12 cellular contexts compared by ENCODE assay signal in genomic region chr19:40006273-40006691, GRCh38. TPM values are rescaled to one million over a fixed set of nuclear protein-coding genes. Genes with fewer than 3 reads are reported as not detected.
DNase-seq lines count a peak whose midpoint lies in the region; ATAC-seq and TF ChIP-seq lines count a peak whose summit lies in the region.
"Had no signal": no experiment of that assay in that cellular context is flagged by ENCODE, and none has a peak within 500 bp of the region (broad histone marks: within the 10 kb centered on the region; RNA-seq: fewer than 3 reads in every experiment).

No MANE protein-coding gene starts in this region.

- no peaks in the 10 kb centered on the region for H3K4me1 Mint-ChIP-seq in CD4-positive, alpha-beta T cell (ENCODE audit: low read depth)

- ATAC-seq in CD4-positive, alpha-beta T cell (ENCODE audit: poor library complexity): no peak
- ATAC-seq in GM19467 (IDR thresholded peaks at IDR 0.05; ENCODE audit: unreplicated experiment): no peak
- ATAC-seq: mucosa of descending colon had no signal

- CTCF ChIA-PET in mammary epithelial cell (lab: Charles Lee; ENCODE audit: low non-redundant PET) (no interaction called here), OCI-LY7 (lab: Charles Lee; ENCODE audit: unreplicated experiment) (no interaction called here)
- CTCF ChIA-PET in CD4-positive, alpha-beta T cell (lab: Charles Lee): no interaction called here

- no peaks in the 10 kb centered on the region for H3K9me3 Mint-ChIP-seq in CD4-positive, alpha-beta T cell

- no peak for TF ChIP-seq CTCF in mammary epithelial cell (conservative IDR thresholded peaks at IDR 0.05 in 1 of 2, IDR thresholded peaks at IDR 0.05 in 1 of 2; ENCODE audit: extremely low read depth in 1 of 2, insufficient read depth in 1 of 2, low read depth in 1 of 2, low read length in 2 of 2)
- no peak for TF ChIP-seq CTCF in CD4-positive, alpha-beta T cell (IDR thresholded peaks at IDR 0.05)
- TF ChIP-seq CTCF in OCI-LY7 (conservative IDR thresholded peaks at IDR 0.05; ENCODE audit: low read length): no peak

- H3K27me3 ChIP-seq in mammary epithelial cell (ENCODE audit: insufficient read depth, low read length): no peaks in the 10 kb centered on the region
- H3K27me3 ChIP-seq in CD4-positive, alpha-beta T cell (ENCODE audit: control insufficient read depth, insufficient read depth, low read length): no peaks in the 10 kb centered on the region

- no peak overlapping the region for H3K4me3 ChIP-seq in mammary epithelial cell (replicated peaks in 1 of 3; ENCODE audit: insufficient read depth in 1 of 3, low read depth in 2 of 3, low read length in 3 of 3)
- no peak overlapping the region for H3K4me3 ChIP-seq in OCI-LY7 (ENCODE audit: low read depth, low read length, poor library complexity, severe bottlenecking)
- H3K4me3 ChIP-seq: mucosa of descending colon had no signal

- no peaks in the 10 kb centered on the region for H3K9me3 ChIP-seq in mammary epithelial cell (replicated peaks; ENCODE audit: insufficient read depth, low read length)
- peaks cover 7% of the 10 kb centered on the region for H3K9me3 ChIP-seq in CD4-positive, alpha-beta T cell (ENCODE audit: control insufficient read depth, low read length)
- peaks cover 5% of the 10 kb centered on the region; the same call in 1 of the 2 replicates for H3K9me3 ChIP-seq in OCI-LY7 (ENCODE audit: low read length)

- dilution Hi-C loops in mammary epithelial cell (cut with HindIII; ENCODE audit: low sequenced_read_pairs): no loop called here

- 0% methylated on average over 1 of the region's 1 CpG for WGBS in mammary epithelial cell (ENCODE audit: low coverage, missing lambda C conversion rate)

- no peaks in the 10 kb centered on the region for H3K79me2 ChIP-seq in mammary epithelial cell (ENCODE audit: insufficient read depth, low read length)
- no peaks in the 10 kb centered on the region for H3K79me2 ChIP-seq in OCI-LY7 (ENCODE audit: insufficient read depth, low read depth, low read length)

- H3K9ac ChIP-seq in mammary epithelial cell (ENCODE audit: insufficient read depth, low read length): no peak overlapping the region

- H3K4me1 ChIP-seq in mammary epithelial cell (ENCODE audit: insufficient read depth, low read length): no peaks in the 10 kb centered on the region
- no peaks in the 10 kb centered on the region for H3K4me1 ChIP-seq in OCI-LY7 (ENCODE audit: insufficient read depth, low read length, poor library complexity, severe bottlenecking)

- intact Hi-C loops in mammary epithelial cell (cut with micrococcal nuclease) (no loop called here), OCI-LY7 (cut with micrococcal nuclease; ENCODE audit: unreplicated experiment) (no loop called here)
- intact Hi-C loops in CD4-positive, alpha-beta T cell (cut with DNase I, micrococcal nuclease): no loop called here

- no peaks in the 10 kb centered on the region for H3K9me2 ChIP-seq in OCI-LY7 (ENCODE audit: insufficient read depth, low read length)

- H3K36me3 Mint-ChIP-seq in CD4-positive, alpha-beta T cell (ENCODE audit: low read depth): peaks cover 58% of the 10 kb centered on the region

- POLR2A ChIA-PET in CD4-positive, alpha-beta T cell (lab: Charles Lee): no interaction called here
- POLR2A ChIA-PET in OCI-LY7 (lab: Charles Lee): no interaction called here

- H3K27me3 Mint-ChIP-seq in CD4-positive, alpha-beta T cell: no peaks in the 10 kb centered on the region
- H3K27me3 Mint-ChIP-seq: activated CD4-positive, alpha-beta memory T cell treated with anti-CD3 and anti-CD28 coated beads for 36 hours had no signal

- H3K4me3 Mint-ChIP-seq in CD4-positive, alpha-beta T cell: no peak overlapping the region
- H3K4me3 Mint-ChIP-seq: activated CD4-positive, alpha-beta memory T cell treated with anti-CD3 and anti-CD28 coated beads for 36 hours had no signal

- peak; percentile 90 for DNase-seq in Caki2 (ENCODE audit: low read depth)
- peak; percentile 19 for DNase-seq in LoVo (ENCODE audit: low spot score)
- DNase-seq in mammary epithelial cell: peak; percentile 76
- DNase-seq in lung microvascular endothelial cell (ENCODE audit: low read depth in 2 of 2): peak; percentile 72 to 95
- DNase-seq in DMS79 (lab: John Stamatoyannopoulos, UW): no peak
- no peak for DNase-seq in CD4-positive, alpha-beta T cell
- DNase-seq in OCI-LY7 (ENCODE audit: low spot score): no peak
- DNase-seq: activated CD4-positive, alpha-beta memory T cell treated with anti-CD3 and anti-CD28 coated beads for 36 hours; activated naive CD4-positive, alpha-beta T cell treated with Interleukin-2 at 50 U/mL for 16 hours; mucosa of descending colon; NCI-H1092 treated with DMSO at 0.1 percent for 48 hours had no signal

- H3K27ac Mint-ChIP-seq in CD4-positive, alpha-beta T cell: no peak overlapping the region
- H3K27ac Mint-ChIP-seq: activated CD4-positive, alpha-beta memory T cell treated with anti-CD3 and anti-CD28 coated beads for 36 hours had no signal

- H4K20me1 ChIP-seq in mammary epithelial cell (ENCODE audit: insufficient read depth, low read length) (no peaks in the 10 kb centered on the region), OCI-LY7 (ENCODE audit: insufficient read depth, low read length) (no peaks in the 10 kb centered on the region)

- in situ Hi-C loops in Caki2 (cut with HindIII; ENCODE audit: low pct_unique_long_range_greater_than_20kb, low sequenced_read_pairs) (no loop called here), mammary epithelial cell (cut with MboI; ENCODE audit: low sequenced_read_pairs in 2 of 2) (no loop called here)

- BruUV-seq in mammary epithelial cell (replicated peaks; lab: Mats Ljungman, UMichigan): no TSS peak
- no TSS peak for BruUV-seq in OCI-LY7 (replicated peaks; lab: Mats Ljungman, UMichigan)

- no peak overlapping the region for H3K27ac ChIP-seq in mammary epithelial cell (ENCODE audit: insufficient read depth, low read depth, low read length)
- no peak overlapping the region for H3K27ac ChIP-seq in CD4-positive, alpha-beta T cell (ENCODE audit: low read depth, low read length)
- H3K27ac ChIP-seq in OCI-LY7 (ENCODE audit: low read depth, low read length, poor library complexity, severe bottlenecking): no peak overlapping the region

- H2AFZ ChIP-seq in mammary epithelial cell (ENCODE audit: low read depth, low read length): no peak overlapping the region
- H2AFZ ChIP-seq in OCI-LY7 (ENCODE audit: low read length): no peak overlapping the region

- H3K36me3 ChIP-seq in mammary epithelial cell (ENCODE audit: insufficient read depth, low read length) (no peaks in the 10 kb centered on the region), OCI-LY7 (ENCODE audit: insufficient read depth, low read length) (peaks cover 20% of the 10 kb centered on the region)

- H3K4me2 ChIP-seq in mammary epithelial cell (ENCODE audit: insufficient read depth, low read depth, low read length): no peak overlapping the region
- H3K4me2 ChIP-seq in OCI-LY7 (ENCODE audit: low read length): no peak overlapping the region

RNA-seq across cellular contexts. Expression of gene ZNF546, which starts 9.4 kb away (rescaled TPM):
- 3.6 and 7.0 TPM in 2 replicates for total RNA-seq in Caki2 (2014; rRNA removed; shearing (Covaris generic); ENCODE audit: low replicate concordance)
- total RNA-seq in mammary epithelial cell (1 to 10 TPM; 1.0 to 1.7 TPM), lung microvascular endothelial cell (2.4 and 5.6 TPM in 2 replicates), OCI-LY7 (2022) (9.3 and 11.5 TPM in 2 replicates)
- 0.32 TPM for polyA plus RNA-seq in mammary epithelial cell
- 0.72 TPM for polyA minus RNA-seq in mammary epithelial cell
- total RNA-seq in CD4-positive, alpha-beta T cell: 1 to 10 TPM; 2.4 to 3.8 TPM
- total RNA-seq in OCI-LY7 (2014; rRNA removed; shearing (Covaris generic)): 2.3 and 5.0 TPM in 2 replicates

RNA-seq across cellular contexts. Expression of gene PSMC4, which starts 35.3 kb away (rescaled TPM):
- 208 and 244 TPM in 2 replicates for total RNA-seq in Caki2 (2014; rRNA removed; shearing (Covaris generic); ENCODE audit: low replicate concordance)
- total RNA-seq in mammary epithelial cell (100 to 1,000 TPM in 1 of 2 donors, 10 to 100 TPM in 1; 85.9 to 100 TPM), lung microvascular endothelial cell (57.8 and 65.7 TPM in 2 replicates), OCI-LY7 (2022) (73.6 and 78.0 TPM in 2 replicates)
- polyA plus RNA-seq in mammary epithelial cell: 98.6 TPM
- polyA minus RNA-seq in mammary epithelial cell: 63.9 TPM
- 10 to 100 TPM; 61.3 to 67.4 TPM for total RNA-seq in CD4-positive, alpha-beta T cell
- total RNA-seq in OCI-LY7 (2014; rRNA removed; shearing (Covaris generic)): 82.3 and 94.3 TPM in 2 replicates

RNA-seq across cellular contexts. Expression of gene ZNF780B, which starts 49.7 kb away (rescaled TPM):
- total RNA-seq in Caki2 (2014; rRNA removed; shearing (Covaris generic); ENCODE audit: low replicate concordance): 1.9 and 3.1 TPM in 2 replicates
- total RNA-seq in mammary epithelial cell (10 to 100 TPM; 11.0 to 11.1 TPM), lung microvascular endothelial cell (6.1 and 6.2 TPM in 2 replicates), OCI-LY7 (2022) (21.0 and 27.5 TPM in 2 replicates)
- 2.4 TPM for polyA plus RNA-seq in mammary epithelial cell
- 62.2 TPM for polyA minus RNA-seq in mammary epithelial cell
- total RNA-seq in CD4-positive, alpha-beta T cell: 10 to 100 TPM; 11.8 to 12.0 TPM
- total RNA-seq in OCI-LY7 (2014; rRNA removed; shearing (Covaris generic)): 20.0 and 27.9 TPM in 2 replicates

Comparison
In these comparisons a context has a peak if more than half of its experiments do, and no peak if none do; other contexts are left out.
1. DNase-seq: peak in Caki2 (single experiment), LoVo (single experiment), mammary epithelial cell (single experiment) and lung microvascular endothelial cell (2 of 2); none in DMS79 (single experiment), CD4-positive, alpha-beta T cell (0 of 10) and OCI-LY7 (single experiment).